1 cellular context compared by ENCODE assay signal in genomic region chr3:138389144-138389601, GRCh38.
TF ChIP-seq lines count a peak whose summit lies in the region.

No MANE protein-coding gene starts in this region.

TF ChIP-seq in WTC11, 78 proteins besides CTCF, POLR2A, EP300 and RAD21 (continued from another document):
- no peak for TF ChIP-seq ZNF512 (CRISPR knock-in tag; IDR thresholded peaks at IDR 0.05; ENCODE audit: borderline replicate concordance)
- TF ChIP-seq TEAD4 (CRISPR knock-in tag; IDR thresholded peaks at IDR 0.05): no peak
TF ChIP-seq in WTC11: peak in this region for 0.
